ENCODE assay signal across 21 cellular contexts in the genomic region with DNA sequence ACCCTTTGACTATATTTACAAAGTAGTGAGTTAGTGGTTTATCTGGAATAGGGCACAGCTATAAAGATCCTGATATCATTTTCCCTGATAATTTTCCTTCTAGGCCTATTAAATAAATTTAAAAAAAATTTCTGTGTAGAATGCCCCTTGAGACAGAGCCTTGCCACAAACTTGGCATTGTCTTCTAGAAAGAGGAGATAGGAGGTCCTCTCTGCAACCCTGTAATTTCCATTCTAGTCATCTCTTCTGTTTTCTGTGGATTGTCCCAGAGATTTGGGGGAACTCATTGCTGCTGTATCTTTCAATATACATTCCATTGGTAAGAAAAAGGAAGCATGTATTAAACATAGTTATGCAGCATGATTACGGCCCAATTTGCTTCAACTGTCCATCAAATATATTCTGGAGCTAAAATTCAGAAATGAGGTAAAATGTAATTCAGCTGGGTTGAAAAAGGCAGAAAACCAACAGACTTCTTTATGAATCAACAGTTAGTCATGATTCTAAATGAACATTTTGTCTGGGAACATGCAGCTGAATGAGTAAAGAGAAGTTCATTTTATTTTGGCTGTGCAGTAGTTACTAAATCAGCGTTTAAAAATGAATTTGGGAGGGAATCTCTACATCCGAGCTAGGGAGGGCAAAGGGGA.
A peak's percentile ranks its signal among the peaks of the same experiment; 100 is the strongest.
DNase-seq lines count a peak whose midpoint lies in the region; ATAC-seq, FAIRE-seq and TF ChIP-seq lines count a peak whose summit lies in the region.
"Had no signal": no experiment of that assay in that cellular context is flagged by ENCODE, and none has a peak within 500 bp of the region (broad histone marks: within the 10 kb centered on the region; RNA-seq: fewer than 3 reads in every experiment).

No MANE protein-coding gene starts in this region.

- TF ChIP-seq POLR2A in H54 (IDR thresholded peaks at IDR 0.05; ENCODE audit: low read depth, low read length), result no peak

- no peaks in the 10 kb centered on the region for H3K27me3 Mint-ChIP-seq in GM23338 (ENCODE audit: insufficient read depth, low read depth, poor library complexity)

- no peaks in the 10 kb centered on the region for H3K36me3 ChIP-seq in GM23338 (ENCODE audit: insufficient read depth)
- H3K36me3 ChIP-seq: ovary, stomach had no signal

- no peak overlapping the region for H3K4me2 ChIP-seq in GM23338

- no peaks in the 10 kb centered on the region for H3K4me1 ChIP-seq in GM23338 (ENCODE audit: insufficient read depth)

- DNase-seq in H54 (ENCODE audit: insufficient read length, low spot score) (no peak), fibroblast of peridontal ligament (ENCODE audit: extremely low read depth) (peak; percentile 72), stromal cell of bone marrow (ENCODE audit: low read depth) (peak; percentile 59), NCI-H69 (lab: John Stamatoyannopoulos, UW) (no peak), GM23338 (ENCODE audit: low spot score) (no peak), COR-L47 (lab: John Stamatoyannopoulos, UW) (no peak)
- DNase-seq: activated CD8-positive, alpha-beta memory T cell treated with anti-CD3 and anti-CD28 coated beads, Interleukin-2, amount 50 U/mL, for 4 hours; activated naive CD4-positive, alpha-beta T cell treated with anti-CD3 and anti-CD28 coated beads for 36 hours; CD8-positive, alpha-beta T cell; central memory CD4-positive, alpha-beta T cell; mucosa of descending colon; NCI-H2107; NCI-H82; ovary; RPMI8226; stomach had no signal

- H3K27me3 ChIP-seq in GM23338 (ENCODE audit: insufficient read depth), result no peaks in the 10 kb centered on the region
- H3K27me3 ChIP-seq: ovary, stomach had no signal

- no peak overlapping the region for H3K4me3 Mint-ChIP-seq in GM23338
- H3K4me3 Mint-ChIP-seq: activated naive CD4-positive, alpha-beta T cell treated with anti-CD3 and anti-CD28 coated beads for 36 hours; CD8-positive, alpha-beta T cell; T-helper 1 cell treated with Interleukin-12 subunit alpha and Interleukin-12 subunit beta and Interleukin-4 antibody, amounts not matched to agents 30 μg/mL and 1 μg/mL, for 36 hours had no signal

- H3K4me1 Mint-ChIP-seq in GM23338, result no peaks in the 10 kb centered on the region

- H3K9me2 ChIP-seq in GM23338 (ENCODE audit: insufficient read depth), result no peaks in the 10 kb centered on the region

- no peaks in the 10 kb centered on the region for H3K36me3 Mint-ChIP-seq in GM23338 (ENCODE audit: low read depth)
- H3K36me3 Mint-ChIP-seq: CD8-positive, alpha-beta T cell had no signal

- peak; percentile 87 for FAIRE-seq in H54 (lab: Jason Lieb, UNC)
- FAIRE-seq: G401.6, islet of Langerhans had no signal

- TF ChIP-seq CTCF in VCaP (conservative IDR thresholded peaks at IDR 0.05) (no peak), GM23338 (conservative IDR thresholded peaks at IDR 0.05; ENCODE audit: low read depth in 2 of 2) (no peak)

- no peaks in the 10 kb centered on the region for H4K20me1 ChIP-seq in GM23338 (replicated peaks; ENCODE audit: insufficient read depth)

- H3K27ac ChIP-seq in VCaP, result 0 out of 2 replicates have a peak overlapping the region, but pooled peaks have one; percentile 13
- no peak overlapping the region for H3K27ac ChIP-seq in GM23338 (ENCODE audit: low read depth)
- H3K27ac ChIP-seq: ovary, stomach had no signal

- no peaks in the 10 kb centered on the region for H3K9me3 Mint-ChIP-seq in GM23338
- H3K9me3 Mint-ChIP-seq: activated naive CD4-positive, alpha-beta T cell treated with anti-CD3 and anti-CD28 coated beads for 36 hours; CD8-positive, alpha-beta T cell; T-helper 1 cell treated with Interleukin-12 subunit alpha and Interleukin-12 subunit beta and Interleukin-4 antibody, amounts not matched to agents 30 μg/mL and 1 μg/mL, for 36 hours had no signal

- H3K27ac Mint-ChIP-seq in GM23338, result no peak overlapping the region
- H3K27ac Mint-ChIP-seq: activated naive CD4-positive, alpha-beta T cell treated with anti-CD3 and anti-CD28 coated beads for 36 hours; CD8-positive, alpha-beta T cell; T-helper 1 cell treated with Interleukin-12 subunit alpha and Interleukin-12 subunit beta and Interleukin-4 antibody, amounts not matched to agents 30 μg/mL and 1 μg/mL, for 36 hours had no signal

- no peak overlapping the region for H3K4me3 ChIP-seq in GM23338
- H3K4me3 ChIP-seq: mucosa of descending colon, ovary, stomach had no signal

- H3K79me2 ChIP-seq in GM23338 (replicated peaks; ENCODE audit: insufficient read depth), result no peaks in the 10 kb centered on the region

- no peak overlapping the region for H2AFZ ChIP-seq in GM23338

- ATAC-seq in GM23338, result no peak
- ATAC-seq: activated CD4-positive, CD25-positive, alpha-beta regulatory T cell treated with anti-CD3 and anti-CD28 coated beads, Interleukin-2, amount 50 U/mL, for 24 hours; CD8-positive, alpha-beta T cell; mucosa of descending colon had no signal

- H3F3A ChIP-seq in GM23338 (replicated peaks; ENCODE audit: low read depth), result no peaks in the 10 kb centered on the region

TF ChIP-seq in GM23338, 12 proteins besides CTCF, POLR2A, EP300 and RAD21:
- no peak for TF ChIP-seq EZH2 (IDR thresholded peaks at IDR 0.05; ENCODE audit: low read depth, unreplicated experiment)
- TF ChIP-seq ZNF331 (CRISPR knock-in tag; IDR thresholded peaks at IDR 0.05; ENCODE audit: low read depth), result no peak
- TF ChIP-seq POLR2AphosphoS5 (IDR thresholded peaks at IDR 0.05; ENCODE audit: low read depth), result no peak
- TF ChIP-seq EZH2phosphoT487 (IDR thresholded peaks at IDR 0.05; ENCODE audit: unreplicated experiment), result no peak
TF ChIP-seq in GM23338: peak in this region for 0.

Comparison
In these comparisons a context has a peak if more than half of its experiments do, and no peak if none do; other contexts are left out.
1. DNase-seq: peak in fibroblast of peridontal ligament (single experiment) and stromal cell of bone marrow (single experiment); none in H54 (single experiment), NCI-H69 (single experiment), GM23338 (single experiment) and COR-L47 (single experiment).